Comparison of ENCODE assay signal across 10 cellular contexts in genomic region chr5:96537386-96537785, GRCh38.
DNase-seq lines count a peak whose midpoint lies in the region; ATAC-seq and TF ChIP-seq lines count a peak whose summit lies in the region.
"Had no signal": no experiment of that assay in that cellular context is flagged by ENCODE, and none has a peak within 500 bp of the region (broad histone marks: within the 10 kb centered on the region; RNA-seq: fewer than 3 reads in every experiment).

No MANE protein-coding gene starts in this region.

- ATAC-seq in activated CD8-positive, alpha-beta T cell treated with anti-CD3 and anti-CD28 coated beads, Interleukin-2, amount 10 ng/mL, durations not matched to agents 7 days and 5 days = peak; percentile 90
- ATAC-seq in GM19467 (IDR thresholded peaks at IDR 0.05; ENCODE audit: unreplicated experiment) = no peak
- no peak for ATAC-seq in HG03342 (IDR thresholded peaks at IDR 0.05; ENCODE audit: unreplicated experiment)
- ATAC-seq: WTC11 had no signal

- no peaks in the 10 kb centered on the region for H3K9me3 Mint-ChIP-seq in activated CD8-positive, alpha-beta T cell treated with anti-CD3 and anti-CD28 coated beads, Interleukin-2, amount 10 ng/mL, durations not matched to agents 7 days and 5 days (ENCODE audit: insufficient read depth)
- no peaks in the 10 kb centered on the region for H3K9me3 Mint-ChIP-seq in chondrocyte (ENCODE audit: low read depth)
- H3K9me3 Mint-ChIP-seq: WTC11 had no signal

- peaks cover 14% of the 10 kb centered on the region for H3K36me3 Mint-ChIP-seq in activated CD8-positive, alpha-beta T cell treated with anti-CD3 and anti-CD28 coated beads, Interleukin-2, amount 10 ng/mL, durations not matched to agents 7 days and 5 days (ENCODE audit: low read depth)
- no peaks in the 10 kb centered on the region for H3K36me3 Mint-ChIP-seq in chondrocyte (ENCODE audit: low read depth)
- H3K36me3 Mint-ChIP-seq: WTC11 had no signal

- POLR2A ChIA-PET in activated CD8-positive, alpha-beta T cell treated with anti-CD3 and anti-CD28 coated beads, Interleukin-2, amount 10 ng/mL, durations not matched to agents 7 days and 5 days (lab: Charles Lee) = interaction anchor here (0.8 to 1.5 kb wide), 2 partner anchors 9 to 125 kb away, joined by 3 read pairs; partner anchors contain the start of gene CAST

- DNase-seq in COLO829 (ENCODE audit: low spot score) = peak; percentile 27
- peak; percentile 73 for DNase-seq in HS-5 (ENCODE audit: low read depth)
- peak; percentile 49 for DNase-seq in activated CD8-positive, alpha-beta T cell treated with anti-CD3 and anti-CD28 coated beads, Interleukin-2, amount 10 ng/mL, durations not matched to agents 7 days and 5 days
- peak; percentile 59 for DNase-seq in kidney tubule cell (ENCODE audit: low spot score)
- DNase-seq in DMS153 (lab: John Stamatoyannopoulos, UW) = no peak
- no peak for DNase-seq in chondrocyte (ENCODE audit: low spot score)
- DNase-seq: heart right ventricle had no signal

- no peaks in the 10 kb centered on the region for H3K27me3 Mint-ChIP-seq in activated CD8-positive, alpha-beta T cell treated with anti-CD3 and anti-CD28 coated beads, Interleukin-2, amount 10 ng/mL, durations not matched to agents 7 days and 5 days (ENCODE audit: low read depth)
- H3K27me3 Mint-ChIP-seq in chondrocyte (ENCODE audit: low read depth) = no peaks in the 10 kb centered on the region

- CTCF ChIA-PET in activated CD8-positive, alpha-beta T cell treated with anti-CD3 and anti-CD28 coated beads, Interleukin-2, amount 10 ng/mL, durations not matched to agents 7 days and 5 days (lab: Charles Lee) = interaction anchor here (1.1 to 1.3 kb wide), 2 partner anchors 13 to 58 kb away, joined by 3 to 4 read pairs; no protein-coding TSS in a partner anchor

- peaks cover 33% of the 10 kb centered on the region for H3K4me1 Mint-ChIP-seq in activated CD8-positive, alpha-beta T cell treated with anti-CD3 and anti-CD28 coated beads, Interleukin-2, amount 10 ng/mL, durations not matched to agents 7 days and 5 days (ENCODE audit: low read depth)
- H3K4me1 Mint-ChIP-seq in chondrocyte (ENCODE audit: low read depth) = peaks cover 5% of the 10 kb centered on the region
- H3K4me1 Mint-ChIP-seq: WTC11 had no signal

- H3K4me3 Mint-ChIP-seq in activated CD8-positive, alpha-beta T cell treated with anti-CD3 and anti-CD28 coated beads, Interleukin-2, amount 10 ng/mL, durations not matched to agents 7 days and 5 days = peak overlapping the region; percentile 24
- H3K4me3 Mint-ChIP-seq in chondrocyte (ENCODE audit: unreplicated experiment) = no peak overlapping the region
- H3K4me3 Mint-ChIP-seq: WTC11 had no signal

- peak overlapping the region; percentile 93 for H3K27ac Mint-ChIP-seq in activated CD8-positive, alpha-beta T cell treated with anti-CD3 and anti-CD28 coated beads, Interleukin-2, amount 10 ng/mL, durations not matched to agents 7 days and 5 days
- no peak overlapping the region for H3K27ac Mint-ChIP-seq in chondrocyte (ENCODE audit: unreplicated experiment)
- H3K27ac Mint-ChIP-seq: WTC11 had no signal

- no peak for TF ChIP-seq CTCF in chondrocyte (IDR thresholded peaks at IDR 0.05)

Comparison
In these comparisons a context has a peak if more than half of its experiments do, and no peak if none do; other contexts are left out.
1. DNase-seq: peak in COLO829 (single experiment), HS-5 (single experiment), activated CD8-positive, alpha-beta T cell treated with anti-CD3 and anti-CD28 coated beads, Interleukin-2, amount 10 ng/mL, durations not matched to agents 7 days and 5 days (single experiment) and kidney tubule cell (single experiment); none in DMS153 (single experiment) and chondrocyte (single experiment).